Comparison of ENCODE assay signal across 22 cellular contexts in genomic region chr5:57303985-57304384, GRCh38.
DNase-seq lines count a peak whose midpoint lies in the region; ATAC-seq, FAIRE-seq and TF ChIP-seq lines count a peak whose summit lies in the region.
"Had no signal": no experiment of that assay in that cellular context is flagged by ENCODE, and none has a peak within 500 bp of the region (broad histone marks: within the 10 kb centered on the region; RNA-seq: fewer than 3 reads in every experiment).

No MANE protein-coding gene starts in this region.

- TF ChIP-seq CTCF in Caco-2 (IDR thresholded peaks at IDR 0.05; ENCODE audit: insufficient read depth in 1 of 2, low read depth in 1 of 2, low read length in 1 of 2, severe bottlenecking in 1 of 2, unreplicated experiment in 1 of 2) (peak in 1 of 2 experiments; percentile 18), GM12873 (IDR thresholded peaks at IDR 0.05; ENCODE audit: insufficient read depth, low read depth, low read length, missing control alignments) (peak; percentile 13), WTC11 (IDR thresholded peaks at IDR 0.05) (no peak), foreskin keratinocyte (conservative IDR thresholded peaks at IDR 0.05) (no peak), D721Med (IDR thresholded peaks at IDR 0.05; ENCODE audit: insufficient read depth, missing control alignments) (no peak)

- H3K4me1 Mint-ChIP-seq in Caco-2 (ENCODE audit: low read depth, unreplicated experiment) (peaks cover 5% of the 10 kb centered on the region), WTC11 (peaks cover 4% of the 10 kb centered on the region)
- peaks cover 18% of the 10 kb centered on the region for H3K4me1 Mint-ChIP-seq in activated T-helper 1 cell treated with anti-CD3 and anti-CD28 coated beads, Interleukin-12 subunit alpha, Interleukin-12 subunit beta, Interleukin-2, Interleukin-4 antibody, amounts not matched to agents 30 ng/mL and 10 ng/mL and 1 ng/mL, durations not matched to agents 14 hours and 24 hours and 36 hours (ENCODE audit: low read depth)

- ATAC-seq in WTC11 = peak; percentile 95
- no peak for ATAC-seq in foreskin keratinocyte
- ATAC-seq in HG02759 (IDR thresholded peaks at IDR 0.05; ENCODE audit: unreplicated experiment) = no peak
- ATAC-seq: activated T-helper 17 cell treated with anti-CD3 and anti-CD28 coated beads, Interleukin-2, amount 50 U/mL, for 72 hours; body of pancreas; heart right ventricle; T-cell had no signal

- CTCF ChIA-PET in Caco-2 (lab: Charles Lee) (no interaction called here), WTC11 (lab: Charles Lee) (no interaction called here)

- DNase-seq in Caco-2 (peak; percentile 7 to 40), WTC11 (ENCODE audit: low spot score) (peak; percentile 46), iPS-NIHi11 (ENCODE audit: low spot score) (peak; percentile 30), foreskin keratinocyte (no peak), D721Med (ENCODE audit: insufficient read length, low spot score) (no peak)
- no peak for DNase-seq in activated T-helper 1 cell treated with anti-CD3 and anti-CD28 coated beads, Interleukin-12 subunit alpha, Interleukin-12 subunit beta, Interleukin-2, Interleukin-4 antibody, amounts not matched to agents 30 ng/mL and 10 ng/mL and 1 ng/mL, durations not matched to agents 14 hours and 24 hours and 36 hours (ENCODE audit: low spot score)
- DNase-seq: activated CD4-positive, alpha-beta T cell treated with anti-CD3 and anti-CD28 coated beads for 48 hours; activated naive CD8-positive, alpha-beta T cell treated with anti-CD3 and anti-CD28 coated beads, Interleukin-2, amount 10 ng/mL, durations not matched to agents 7 days and 5 days; body of pancreas; colonic mucosa; heart right ventricle; NCI-H1048; NCI-H2081 treated with DMSO at 0.1 percent for 48 hours; NCI-H510A; nucleus accumbens; retina; T-cell had no signal

- H3K27ac ChIP-seq in foreskin keratinocyte = no peak overlapping the region
- H3K27ac ChIP-seq: body of pancreas, colonic mucosa, heart right ventricle had no signal

- no peaks in the 10 kb centered on the region for H3K27me3 Mint-ChIP-seq in Caco-2 (ENCODE audit: insufficient read depth, unreplicated experiment)
- H3K27me3 Mint-ChIP-seq in WTC11 (ENCODE audit: low read depth) = no peaks in the 10 kb centered on the region
- H3K27me3 Mint-ChIP-seq in activated T-helper 1 cell treated with anti-CD3 and anti-CD28 coated beads, Interleukin-12 subunit alpha, Interleukin-12 subunit beta, Interleukin-2, Interleukin-4 antibody, amounts not matched to agents 30 ng/mL and 10 ng/mL and 1 ng/mL, durations not matched to agents 14 hours and 24 hours and 36 hours (ENCODE audit: insufficient read depth) = no peaks in the 10 kb centered on the region
- H3K27me3 Mint-ChIP-seq: activated T-helper 17 cell treated with anti-CD3 and anti-CD28 coated beads, Interleukin-2, amount 50 U/mL, for 72 hours; type B pancreatic cell had no signal

- H3K27ac Mint-ChIP-seq in Caco-2 (ENCODE audit: unreplicated experiment) = no peak overlapping the region
- no peak overlapping the region for H3K27ac Mint-ChIP-seq in WTC11
- H3K27ac Mint-ChIP-seq in activated T-helper 1 cell treated with anti-CD3 and anti-CD28 coated beads, Interleukin-12 subunit alpha, Interleukin-12 subunit beta, Interleukin-2, Interleukin-4 antibody, amounts not matched to agents 30 ng/mL and 10 ng/mL and 1 ng/mL, durations not matched to agents 14 hours and 24 hours and 36 hours = no peak overlapping the region
- H3K27ac Mint-ChIP-seq: activated naive CD8-positive, alpha-beta T cell treated with anti-CD3 and anti-CD28 coated beads, Interleukin-2, amount 10 ng/mL, durations not matched to agents 7 days and 5 days; activated T-helper 17 cell treated with anti-CD3 and anti-CD28 coated beads, Interleukin-2, amount 50 U/mL, for 72 hours; T-cell; type B pancreatic cell had no signal

- no peak overlapping the region for H3K4me3 Mint-ChIP-seq in Caco-2 (ENCODE audit: unreplicated experiment)
- H3K4me3 Mint-ChIP-seq in WTC11 = no peak overlapping the region
- no peak overlapping the region for H3K4me3 Mint-ChIP-seq in activated T-helper 1 cell treated with anti-CD3 and anti-CD28 coated beads, Interleukin-12 subunit alpha, Interleukin-12 subunit beta, Interleukin-2, Interleukin-4 antibody, amounts not matched to agents 30 ng/mL and 10 ng/mL and 1 ng/mL, durations not matched to agents 14 hours and 24 hours and 36 hours
- H3K4me3 Mint-ChIP-seq: activated naive CD8-positive, alpha-beta T cell treated with anti-CD3 and anti-CD28 coated beads, Interleukin-2, amount 10 ng/mL, durations not matched to agents 7 days and 5 days; activated T-helper 17 cell treated with anti-CD3 and anti-CD28 coated beads, Interleukin-2, amount 50 U/mL, for 72 hours; T-cell; type B pancreatic cell had no signal

- no peak overlapping the region for H3K4me3 ChIP-seq in Caco-2 (ENCODE audit: low read depth, low read length)
- H3K4me3 ChIP-seq: body of pancreas, colonic mucosa, heart right ventricle had no signal

- FAIRE-seq in D721Med (lab: Jason Lieb, UNC) = no peak
- FAIRE-seq: endometrium had no signal

- intact Hi-C loops in Caco-2 (cut with micrococcal nuclease; ENCODE audit: unreplicated experiment) = no loop called here
- intact Hi-C loops in activated T-helper 1 cell treated with anti-CD3 and anti-CD28 coated beads, Interleukin-12 subunit alpha, Interleukin-12 subunit beta, Interleukin-2, Interleukin-4 antibody, amounts not matched to agents 30 ng/mL and 10 ng/mL and 1 ng/mL, durations not matched to agents 14 hours and 24 hours and 36 hours (cut with micrococcal nuclease) = no loop called here

- peaks cover 5% of the 10 kb centered on the region; the same call in 1 of the 2 replicates for H3K9me3 ChIP-seq in Caco-2
- H3K9me3 ChIP-seq: body of pancreas, colonic mucosa had no signal

- H3K9me3 Mint-ChIP-seq in Caco-2 (ENCODE audit: unreplicated experiment) = peaks cover 11% of the 10 kb centered on the region
- peaks cover 33% of the 10 kb centered on the region for H3K9me3 Mint-ChIP-seq in WTC11
- peaks cover 12% of the 10 kb centered on the region for H3K9me3 Mint-ChIP-seq in activated T-helper 1 cell treated with anti-CD3 and anti-CD28 coated beads, Interleukin-12 subunit alpha, Interleukin-12 subunit beta, Interleukin-2, Interleukin-4 antibody, amounts not matched to agents 30 ng/mL and 10 ng/mL and 1 ng/mL, durations not matched to agents 14 hours and 24 hours and 36 hours
- H3K9me3 Mint-ChIP-seq: activated T-helper 17 cell treated with anti-CD3 and anti-CD28 coated beads, Interleukin-2, amount 50 U/mL, for 72 hours had no signal

- POLR2A ChIA-PET in Caco-2 (lab: Charles Lee) = no interaction called here
- POLR2A ChIA-PET in WTC11 (lab: Charles Lee) = no interaction called here

- H3K36me3 Mint-ChIP-seq in Caco-2 (ENCODE audit: insufficient read depth, unreplicated experiment) (no peaks in the 10 kb centered on the region), WTC11 (peaks cover 18% of the 10 kb centered on the region)
- peaks cover 2% of the 10 kb centered on the region for H3K36me3 Mint-ChIP-seq in activated T-helper 1 cell treated with anti-CD3 and anti-CD28 coated beads, Interleukin-12 subunit alpha, Interleukin-12 subunit beta, Interleukin-2, Interleukin-4 antibody, amounts not matched to agents 30 ng/mL and 10 ng/mL and 1 ng/mL, durations not matched to agents 14 hours and 24 hours and 36 hours (ENCODE audit: low read depth)
- H3K36me3 Mint-ChIP-seq: activated naive CD8-positive, alpha-beta T cell treated with anti-CD3 and anti-CD28 coated beads, Interleukin-2, amount 10 ng/mL, durations not matched to agents 7 days and 5 days; type B pancreatic cell had no signal

- no peaks in the 10 kb centered on the region for H3K36me3 ChIP-seq in Caco-2 (ENCODE audit: control insufficient read depth, insufficient read depth, low read length)
- H3K36me3 ChIP-seq: colonic mucosa, heart right ventricle had no signal

- no TSS peak for BruUV-seq in Caco-2 (replicated peaks; lab: Mats Ljungman, UMichigan)

- peaks cover 4% of the 10 kb centered on the region; the same call in 1 of the 2 replicates for H3K4me1 ChIP-seq in Caco-2
- H3K4me1 ChIP-seq in foreskin keratinocyte = no peaks in the 10 kb centered on the region
- H3K4me1 ChIP-seq: colonic mucosa had no signal

- no peaks in the 10 kb centered on the region for H3K27me3 ChIP-seq in Caco-2 (replicated peaks; ENCODE audit: control insufficient read depth, insufficient read depth, low read length)
- H3K27me3 ChIP-seq in foreskin keratinocyte = peaks cover 33% of the 10 kb centered on the region
- H3K27me3 ChIP-seq: body of pancreas, colonic mucosa, heart right ventricle had no signal

TF ChIP-seq in WTC11, 78 proteins besides CTCF, POLR2A, EP300 and RAD21 (continues in another document):
- TF ChIP-seq NFATC4 (CRISPR knock-in tag; IDR thresholded peaks at IDR 0.05) (no peak), ZNF425 (CRISPR knock-in tag; conservative IDR thresholded peaks at IDR 0.05) (no peak), E2F4 (CRISPR knock-in tag; IDR thresholded peaks at IDR 0.05; ENCODE audit: borderline replicate concordance, low read depth) (no peak)

Comparison
In these comparisons a context has a peak if more than half of its experiments do, and no peak if none do; other contexts are left out.
1. DNase-seq: peak in Caco-2 (2 of 2), WTC11 (single experiment) and iPS-NIHi11 (single experiment); none in foreskin keratinocyte (0 of 2), D721Med (single experiment) and activated T-helper 1 cell treated with anti-CD3 and anti-CD28 coated beads, Interleukin-12 subunit alpha, Interleukin-12 subunit beta, Interleukin-2, Interleukin-4 antibody, amounts not matched to agents 30 ng/mL and 10 ng/mL and 1 ng/mL, durations not matched to agents 14 hours and 24 hours and 36 hours (single experiment).